In the genomic region with DNA sequence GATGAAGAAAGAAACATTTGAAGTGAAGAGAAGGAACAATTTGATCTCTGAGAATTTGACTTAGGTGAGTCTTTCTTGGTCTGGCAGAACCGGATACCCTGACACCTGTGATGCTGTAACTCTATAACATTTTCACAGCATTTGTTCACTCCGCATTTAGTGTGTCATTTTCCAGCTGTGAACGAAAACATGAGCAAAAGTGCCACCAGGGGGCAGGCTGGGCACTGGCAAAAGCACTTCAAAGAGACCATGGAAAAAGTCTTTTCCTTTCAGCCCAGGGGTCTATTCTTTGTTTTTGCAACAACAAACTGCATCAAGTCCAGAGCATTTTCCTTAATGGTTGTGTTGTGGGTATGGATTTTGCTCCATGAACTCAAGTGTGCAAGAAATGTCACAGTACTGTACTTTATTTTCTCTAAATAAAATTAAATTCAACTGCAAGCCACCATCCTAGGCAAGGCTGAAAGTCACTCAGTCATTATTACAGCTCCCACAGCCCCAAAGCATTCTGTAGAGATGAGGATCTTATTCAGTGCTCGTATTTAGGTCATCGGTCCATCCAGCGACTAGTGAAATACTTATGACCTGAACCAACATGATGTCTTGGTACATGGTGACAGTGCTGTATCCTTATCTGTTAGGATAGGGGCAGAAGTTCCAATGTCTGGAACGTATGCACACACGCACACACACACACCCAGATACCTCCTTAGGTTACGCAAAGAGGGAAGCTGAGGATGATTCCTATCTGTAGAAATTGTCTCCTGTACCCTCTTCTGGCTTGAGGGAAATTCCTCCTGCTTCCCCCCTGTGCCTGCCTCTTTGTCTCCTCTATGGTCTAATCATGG, we compare ENCODE assay signal across 8 cellular contexts.
DNase-seq lines count a peak whose midpoint lies in the region; ATAC-seq and TF ChIP-seq lines count a peak whose summit lies in the region.

No MANE protein-coding gene starts in this region.

- H2BK15ac ChIP-seq in H9 (ENCODE audit: low read depth, low read length) (no peak overlapping the region), mesendoderm (replicated peaks; ENCODE audit: low read depth) (no peak overlapping the region)

- H3K27ac ChIP-seq in H9 (ENCODE audit: insufficient read length, low read depth, low read length) (no peak overlapping the region), mesendoderm (ENCODE audit: low read depth, low read length) (no peak overlapping the region)

- H2BK120ac ChIP-seq in H9 (ENCODE audit: low read depth, low read length, poor library complexity, severe bottlenecking) (no peak overlapping the region), mesendoderm (ENCODE audit: low read depth, low read length) (no peak overlapping the region)

- no peak overlapping the region for H2BK12ac ChIP-seq in H9 (ENCODE audit: insufficient read length, low read depth, low read length)

- no peak overlapping the region for H3K18ac ChIP-seq in H9 (ENCODE audit: insufficient read length, low read depth, low read length)
- no peak overlapping the region for H3K18ac ChIP-seq in mesendoderm (ENCODE audit: low read length)

- WGBS in H9 (ENCODE audit: extremely low coverage, insufficient read length, low lambda C conversion rate), result no CpG with 5 or more reads among the region's 9 CpGs
- WGBS in mesendoderm (ENCODE audit: extremely low coverage, insufficient coverage, low lambda C conversion rate), result no CpG with 5 or more reads among the region's 9 CpGs

- DNase-seq in COR-L47 (lab: John Stamatoyannopoulos, UW) (peak; percentile 40), H9 (peak; percentile 71), NCI-H2227 treated with DMSO at 0.1 percent for 48 hours (lab: John Stamatoyannopoulos, UW) (peak; percentile 2), mesendoderm (peak; percentile 82)
- peak; percentile 81 for DNase-seq in activated CD4-positive, alpha-beta memory T cell treated with anti-CD3 and anti-CD28 coated beads for 36 hours
- peak; percentile 50 for DNase-seq in effector CD8-positive, alpha-beta T cell (lab: John Stamatoyannopoulos, UW)
- DNase-seq in stimulated activated CD8-positive, alpha-beta memory T cell treated with anti-CD3 and anti-CD28 coated beads, Interleukin-2, amount 100 ng/mL, for 1 hour (ENCODE audit: low read depth in 2 of 2), result peak; percentile 35 to 59

- no peaks in the 10 kb centered on the region for H4K20me1 ChIP-seq in H9 (ENCODE audit: control insufficient read depth, insufficient read depth, insufficient read length)

- no peak overlapping the region for H3K4me3 Mint-ChIP-seq in H9
- no peak overlapping the region for H3K4me3 Mint-ChIP-seq in activated CD4-positive, alpha-beta memory T cell treated with anti-CD3 and anti-CD28 coated beads for 36 hours

- H3K27me3 ChIP-seq in H9 (ENCODE audit: insufficient read depth, low read length), result no peaks in the 10 kb centered on the region
- no peaks in the 10 kb centered on the region for H3K27me3 ChIP-seq in mesendoderm (ENCODE audit: insufficient read depth, low read length, poor library complexity)

- no peak overlapping the region for H3K27ac Mint-ChIP-seq in H9
- H3K27ac Mint-ChIP-seq in activated CD4-positive, alpha-beta memory T cell treated with anti-CD3 and anti-CD28 coated beads for 36 hours, result no peak overlapping the region

- no peak overlapping the region for H3K14ac ChIP-seq in H9 (ENCODE audit: insufficient read depth, low read length)

- no peaks in the 10 kb centered on the region for H3K79me1 ChIP-seq in H9 (ENCODE audit: insufficient read depth, low read depth, low read length, poor library complexity, severe bottlenecking)
- H3K79me1 ChIP-seq in mesendoderm (ENCODE audit: low read length), result no peaks in the 10 kb centered on the region

- no peak overlapping the region for H2AFZ ChIP-seq in H9 (ENCODE audit: low read length)

- H4K8ac ChIP-seq in H9 (replicated peaks; ENCODE audit: insufficient read length, low read depth, low read length) (no peak overlapping the region), mesendoderm (ENCODE audit: low read depth, low read length) (no peak overlapping the region)

- H3K9me3 ChIP-seq in H9 (ENCODE audit: control insufficient read depth, low read depth, low read length), result no peaks in the 10 kb centered on the region

- H3K4me3 ChIP-seq in mesendoderm (ENCODE audit: low read length), result no peak overlapping the region

- H3K79me2 ChIP-seq in H9 (ENCODE audit: insufficient read depth, low read length), result no peaks in the 10 kb centered on the region
- H3K79me2 ChIP-seq in mesendoderm (ENCODE audit: control insufficient read depth, insufficient read depth, low read length), result no peaks in the 10 kb centered on the region

- intact Hi-C loops in activated CD4-positive, alpha-beta memory T cell treated with anti-CD3 and anti-CD28 coated beads for 36 hours (cut with micrococcal nuclease), result loop anchor here (1.0 to 5.0 kb wide), 3 partner anchors 363 to 1003 kb away; no protein-coding TSS in a partner anchor

- no peak for ATAC-seq in GM18867 (IDR thresholded peaks at IDR 0.05; ENCODE audit: unreplicated experiment)

- H3K4me1 ChIP-seq in H9 (ENCODE audit: insufficient read depth, low read length), result no peaks in the 10 kb centered on the region
- H3K4me1 ChIP-seq in mesendoderm (ENCODE audit: control insufficient read depth, low read depth, low read length), result no peaks in the 10 kb centered on the region

- no peak overlapping the region for H4K91ac ChIP-seq in H9 (ENCODE audit: insufficient read length, low read depth, low read length)

- no peak overlapping the region for H4K5ac ChIP-seq in H9 (ENCODE audit: insufficient read length, low read depth, low read length)
- H4K5ac ChIP-seq in mesendoderm (ENCODE audit: low read length), result no peak overlapping the region

- H3K4ac ChIP-seq in H9 (ENCODE audit: low read depth, low read length), result no peak overlapping the region
- H3K4ac ChIP-seq in mesendoderm (ENCODE audit: low read depth, low read length), result no peak overlapping the region

- CTCF ChIA-PET in activated CD4-positive, alpha-beta memory T cell treated with anti-CD3 and anti-CD28 coated beads for 36 hours (lab: Charles Lee), result interaction anchor here (0.7 to 5.1 kb wide), 21 partner anchors 10 to 1375 kb away, joined by 3 to 72 read pairs (median 4); no protein-coding TSS in a partner anchor

- peak; percentile 88 for TF ChIP-seq CTCF in H9 (conservative IDR thresholded peaks at IDR 0.05)

- no peaks in the 10 kb centered on the region for H3K36me3 Mint-ChIP-seq in H9 (ENCODE audit: insufficient read depth in 1 of 3, low read depth in 3 of 3)
- no peaks in the 10 kb centered on the region for H3K36me3 Mint-ChIP-seq in activated CD4-positive, alpha-beta memory T cell treated with anti-CD3 and anti-CD28 coated beads for 36 hours

- no peak overlapping the region for H3K56ac ChIP-seq in H9 (ENCODE audit: insufficient read length, low read depth, low read length)
- no peak overlapping the region for H3K56ac ChIP-seq in mesendoderm (ENCODE audit: low read length)

- no peak overlapping the region for H2BK5ac ChIP-seq in H9 (ENCODE audit: insufficient read length, low read length)
- no peak overlapping the region for H2BK5ac ChIP-seq in mesendoderm (ENCODE audit: low read length)

- H3K9me3 Mint-ChIP-seq in H9, result no peaks in the 10 kb centered on the region
- H3K9me3 Mint-ChIP-seq in activated CD4-positive, alpha-beta memory T cell treated with anti-CD3 and anti-CD28 coated beads for 36 hours, result no peaks in the 10 kb centered on the region

- no peak overlapping the region for H2BK20ac ChIP-seq in H9 (ENCODE audit: low read depth, low read length, poor library complexity, severe bottlenecking)

- H3K36me3 ChIP-seq in mesendoderm (ENCODE audit: control insufficient read depth, insufficient read depth, low read length), result no peaks in the 10 kb centered on the region

- H3T11ph ChIP-seq in H9 (ENCODE audit: low read length), result no peak overlapping the region

- H3K4me2 ChIP-seq in H9 (ENCODE audit: insufficient read depth, insufficient read length, low read length) (no peak overlapping the region), mesendoderm (ENCODE audit: low read length) (no peak overlapping the region)

- no peak overlapping the region for H3K9ac ChIP-seq in H9 (ENCODE audit: extremely low read depth, insufficient read length, low read length)
- H3K9ac ChIP-seq in mesendoderm (ENCODE audit: low read length), result no peak overlapping the region

- H2AK5ac ChIP-seq in H9 (ENCODE audit: insufficient read length, low read length), result no peak overlapping the region
- no peak overlapping the region for H2AK5ac ChIP-seq in mesendoderm (ENCODE audit: low read length)

- H3K23me2 ChIP-seq in H9 (ENCODE audit: insufficient read length, low read depth, low read length, poor library complexity, severe bottlenecking), result no peaks in the 10 kb centered on the region

- H3K23ac ChIP-seq in H9 (ENCODE audit: insufficient read length, low read depth, low read length) (no peak overlapping the region), mesendoderm (ENCODE audit: low read length) (no peak overlapping the region)

- peaks cover 5 to 9% of the 10 kb centered on the region in 2 experiments; a peak in 2 of 4 replicates for H3K4me1 Mint-ChIP-seq in H9
- no peaks in the 10 kb centered on the region for H3K4me1 Mint-ChIP-seq in activated CD4-positive, alpha-beta memory T cell treated with anti-CD3 and anti-CD28 coated beads for 36 hours (ENCODE audit: low read depth)

- POLR2A ChIA-PET in activated CD4-positive, alpha-beta memory T cell treated with anti-CD3 and anti-CD28 coated beads for 36 hours (lab: Charles Lee), result no interaction called here

- H3K27me3 Mint-ChIP-seq in H9 (ENCODE audit: low read depth), result no peaks in the 10 kb centered on the region; the same call in 1 of the 2 replicates
- H3K27me3 Mint-ChIP-seq in activated CD4-positive, alpha-beta memory T cell treated with anti-CD3 and anti-CD28 coated beads for 36 hours, result peaks cover 7% of the 10 kb centered on the region

Comparison
In these comparisons a context has a peak if more than half of its experiments do, and no peak if none do; other contexts are left out.
1. DNase-seq: peak in every context shown above with its lines; median percentile 82 in mesendoderm; 81 in activated CD4-positive, alpha-beta memory T cell treated with anti-CD3 and anti-CD28 coated beads for 36 hours; 71 in H9; 50 in effector CD8-positive, alpha-beta T cell; 47 in stimulated activated CD8-positive, alpha-beta memory T cell treated with anti-CD3 and anti-CD28 coated beads, Interleukin-2, amount 100 ng/mL, for 1 hour; 40 in COR-L47; 2 in NCI-H2227 treated with DMSO at 0.1 percent for 48 hours.